In the genomic region with DNA sequence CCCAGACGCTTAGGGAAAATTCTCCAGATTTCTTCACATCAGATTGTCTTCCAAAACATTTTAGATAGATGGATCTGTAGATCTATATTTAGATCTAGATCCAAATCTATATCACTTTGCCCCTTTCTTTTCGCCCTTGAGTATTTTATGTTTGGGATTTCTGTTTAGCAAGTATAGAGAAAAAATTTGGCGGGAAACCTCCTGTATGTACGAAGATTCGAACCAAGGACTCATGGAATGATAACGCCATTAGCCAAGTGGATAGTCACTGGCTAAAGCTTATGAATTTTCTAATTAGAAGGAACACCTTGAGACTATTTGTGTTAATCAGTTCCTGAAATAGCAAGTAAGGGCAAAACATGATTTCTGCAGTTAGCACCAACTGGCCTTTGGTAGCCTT, we compare ENCODE assay signal across 8 cellular contexts. TPM values are rescaled to one million over a fixed set of nuclear protein-coding genes. Genes with fewer than 3 reads are reported as not detected.
DNase-seq lines count a peak whose midpoint lies in the region; ATAC-seq and TF ChIP-seq lines count a peak whose summit lies in the region.

No MANE protein-coding gene starts in this region.

- no peaks in the 10 kb centered on the region for H3K4me1 ChIP-seq in HEK293 (ENCODE audit: control insufficient read depth, insufficient read depth, low read length)
- H3K4me1 ChIP-seq in fibroblast of lung (ENCODE audit: control insufficient read depth, extremely low read depth, insufficient read depth, low read length), result no peaks in the 10 kb centered on the region
- peaks cover 9% of the 10 kb centered on the region for H3K4me1 ChIP-seq in skeletal muscle satellite cell (ENCODE audit: control insufficient read depth, insufficient read depth, low read length)

- peak overlapping the region; percentile 95 for H3K4me2 ChIP-seq in fibroblast of lung (ENCODE audit: extremely low read depth, insufficient read depth, low read length)
- peak overlapping the region; percentile 93 for H3K4me2 ChIP-seq in skeletal muscle satellite cell (ENCODE audit: low read length)

- H3K9ac ChIP-seq in fibroblast of lung (ENCODE audit: insufficient read depth, low read length) (no peak overlapping the region), skeletal muscle satellite cell (ENCODE audit: low read depth, low read length) (peak overlapping the region; percentile 86)

- H3K79me2 ChIP-seq in fibroblast of lung (ENCODE audit: control insufficient read depth, insufficient read depth, low read length), result no peaks in the 10 kb centered on the region

- POLR2A ChIA-PET in HEK293 (lab: Yijun Ruan, JAX), result no interaction called here

- DNase-seq in SK-N-DZ (ENCODE audit: low spot score), result peak; percentile 1
- no peak for DNase-seq in fibroblast of lung (ENCODE audit: low read depth in 2 of 2)
- DNase-seq in NCI-H2227 treated with DMSO at 0.1 percent for 48 hours (lab: John Stamatoyannopoulos, UW), result no peak
- no peak for DNase-seq in NCI-H1436 treated with DMSO at 0.1 percent for 48 hours (lab: John Stamatoyannopoulos, UW)

- no peak overlapping the region for H2AFZ ChIP-seq in fibroblast of lung (ENCODE audit: low read length)

- no peak for ATAC-seq in GM19467 (IDR thresholded peaks at IDR 0.05; ENCODE audit: unreplicated experiment)
- ATAC-seq in HG03565 (IDR thresholded peaks at IDR 0.05; ENCODE audit: unreplicated experiment), result no peak

- CTCF ChIA-PET in HEK293 (lab: Yijun Ruan, JAX), result no interaction called here

- H4K20me1 ChIP-seq in fibroblast of lung (ENCODE audit: control insufficient read depth, extremely low read depth, insufficient read depth, low read length), result no peaks in the 10 kb centered on the region

- no peaks in the 10 kb centered on the region for H3K36me3 ChIP-seq in HEK293 (ENCODE audit: control insufficient read depth in 2 of 2, insufficient read depth in 1 of 2, low read length in 2 of 2)
- H3K36me3 ChIP-seq in fibroblast of lung (ENCODE audit: control insufficient read depth, insufficient read depth, low read length), result no peaks in the 10 kb centered on the region
- no peaks in the 10 kb centered on the region for H3K36me3 ChIP-seq in skeletal muscle satellite cell (ENCODE audit: insufficient read depth, low read length)

- no peak for TF ChIP-seq CTCF in HEK293 (tag by site-specific recombination; IDR thresholded peaks at IDR 0.05)
- TF ChIP-seq CTCF in fibroblast of lung (conservative IDR thresholded peaks at IDR 0.05 in 1 of 2, IDR thresholded peaks at IDR 0.05 in 1 of 2; ENCODE audit: low read depth in 1 of 2, low read length in 2 of 2), result no peak

- H3K27me3 ChIP-seq in fibroblast of lung (ENCODE audit: control insufficient read depth, insufficient read depth, low read length) (no peaks in the 10 kb centered on the region), skeletal muscle satellite cell (ENCODE audit: control insufficient read depth, insufficient read depth, low read length) (no peaks in the 10 kb centered on the region)

- no peak overlapping the region for H3K4me3 ChIP-seq in HEK293 (ENCODE audit: low read depth, low read length)
- peak overlapping the region in 3 of 4 experiments; percentile 61 to 80 (median 67) for H3K4me3 ChIP-seq in fibroblast of lung (replicated peaks in 1 of 4; ENCODE audit: control extremely low read depth in 1 of 4, insufficient read depth in 1 of 4, low read depth in 3 of 4, low read length in 4 of 4)
- peak overlapping the region; percentile 79 for H3K4me3 ChIP-seq in skeletal muscle satellite cell (ENCODE audit: low read length)

- no peaks in the 10 kb centered on the region for H3K9me3 ChIP-seq in HEK293 (ENCODE audit: control insufficient read depth, insufficient read depth, low read depth, low read length)
- H3K9me3 ChIP-seq in fibroblast of lung (ENCODE audit: control insufficient read depth, insufficient read depth, low read depth, low read length), result no peaks in the 10 kb centered on the region
- H3K9me3 ChIP-seq in skeletal muscle satellite cell (replicated peaks; ENCODE audit: low read length), result no peaks in the 10 kb centered on the region

- H3K27ac ChIP-seq in HEK293 (ENCODE audit: extremely low read depth, low read depth, low read length), result peak overlapping the region; percentile 79; the same call in 1 of the 2 replicates
- H3K27ac ChIP-seq in fibroblast of lung (ENCODE audit: insufficient read depth, low read length), result no peak overlapping the region

TF ChIP-seq in HEK293, 187 proteins besides CTCF, POLR2A, EP300 and RAD21:
- TF ChIP-seq ATF2 (tag by site-specific recombination; IDR thresholded peaks at IDR 0.05; ENCODE audit: low read depth) (no peak), ZNF23 (tag by site-specific recombination; IDR thresholded peaks at IDR 0.05; ENCODE audit: borderline replicate concordance) (no peak)

RNA-seq across cellular contexts. Expression of gene THNSL1, which starts 1.2 kb away (rescaled TPM):
- polyA plus RNA-seq in SK-N-DZ (2014; cell fraction: cytosol; rRNA removed), result 6.0 and 6.2 TPM in 2 replicates
- polyA plus RNA-seq in SK-N-DZ (2014; cell fraction: nucleus; rRNA removed), result 3.1 and 3.2 TPM in 2 replicates
- total RNA-seq in fibroblast of lung, result 4.3 and 5.6 TPM in 2 replicates
- 1.6 and 2.2 TPM in 2 replicates for polyA plus RNA-seq in fibroblast of lung
- polyA plus RNA-seq in fibroblast of lung (2012), result 1.4 and 2.2 TPM in 2 replicates
- 0.07 and 0.20 TPM in 2 replicates for polyA minus RNA-seq in fibroblast of lung (ENCODE audit: low replicate concordance)
- 3.5 and 4.2 TPM in 2 replicates for total RNA-seq in skeletal muscle satellite cell (2012; rRNA removed)

RNA-seq across cellular contexts. Expression of gene ENKUR, which starts 1.7 kb away (rescaled TPM):
- not detected in 2 replicates for polyA plus RNA-seq in SK-N-DZ (2014; cell fraction: cytosol; rRNA removed)
- not detected in 2 replicates for polyA plus RNA-seq in SK-N-DZ (2014; cell fraction: nucleus; rRNA removed)
- total RNA-seq in fibroblast of lung, result under 0.01 and 0.17 TPM in 2 replicates
- 0.06 TPM in 1 of 2 replicates, not detected in the other for polyA plus RNA-seq in fibroblast of lung
- polyA plus RNA-seq in fibroblast of lung (2012), result 0.08 TPM in 1 of 2 replicates, not detected in the other
- not detected in 2 replicates for polyA minus RNA-seq in fibroblast of lung (ENCODE audit: low replicate concordance)
- under 0.01 TPM in 1 of 2 replicates, not detected in the other for total RNA-seq in skeletal muscle satellite cell (2012; rRNA removed)
